8 cellular contexts compared by ENCODE assay signal in genomic region chr12:6689000-6689882, GRCh38. TPM values are rescaled to one million over a fixed set of nuclear protein-coding genes. Genes with fewer than 3 reads are reported as not detected.
DNase-seq lines count a peak whose midpoint lies in the region; ATAC-seq and TF ChIP-seq lines count a peak whose summit lies in the region.

Gene ZNF384, minus strand, starts transcription at chr12:6689375. Its CDS starts 9,855 bp downstream, at chr12:6679520.

- peak; percentile 84 for ATAC-seq in RWPE2 (ENCODE audit: low read depth)
- ATAC-seq in naive thymus-derived CD4-positive, alpha-beta T cell = peak; percentile 91
- peak; percentile 87 to 90 for ATAC-seq in stimulated activated naive B cell treated with anti-CD40 and anti-IgM and Interleukin-4, amounts not matched to agents 10 μg/mL and 1 μg/mL and 100 μg/mL, for 72 hours (replicated peaks)

- H3K27ac ChIP-seq in RWPE2 (ENCODE audit: poor library complexity, severe bottlenecking) = peak within 1 kb of the TSS; percentile 79
- peak within 1 kb of the TSS; percentile 93 for H3K27ac ChIP-seq in fibroblast of lung (ENCODE audit: insufficient read depth, low read length)
- peak within 1 kb of the TSS; percentile 91 for H3K27ac ChIP-seq in naive thymus-derived CD4-positive, alpha-beta T cell (ENCODE audit: low read depth, low read length)

- peak within 1 kb of the TSS; percentile 60 for H3K4me3 ChIP-seq in RWPE2 (ENCODE audit: severe bottlenecking)
- peak within 1 kb of the TSS; percentile 59 to 96 (median 79) for H3K4me3 ChIP-seq in fibroblast of lung (replicated peaks in 1 of 4; ENCODE audit: control extremely low read depth in 1 of 4, insufficient read depth in 1 of 4, low read depth in 3 of 4, low read length in 4 of 4)
- H3K4me3 ChIP-seq in naive thymus-derived CD4-positive, alpha-beta T cell (ENCODE audit: low read length) = peak within 1 kb of the TSS; percentile 84

- peaks cover 14% of the 10 kb centered on the region for H3K4me1 ChIP-seq in RWPE2 (ENCODE audit: insufficient read depth, poor library complexity, severe bottlenecking)
- H3K4me1 ChIP-seq in fibroblast of lung (ENCODE audit: control insufficient read depth, extremely low read depth, insufficient read depth, low read length) = peaks cover 3% of the 10 kb centered on the region
- peaks cover 17 to 19% of the 10 kb centered on the region in 2 donors for H3K4me1 ChIP-seq in naive thymus-derived CD4-positive, alpha-beta T cell (ENCODE audit: control insufficient read depth in 2 of 2, insufficient read depth in 2 of 2, low read length in 2 of 2)

- no peaks in the 10 kb centered on the region for H3K27me3 Mint-ChIP-seq in activated T-helper 2 cell treated with anti-CD3 and anti-CD28 coated beads, Interferon-gamma antibody, Interleukin-2, Interleukin-4, amounts not matched to agents 10 μg/mL and 5 μg/mL and 100 μg/mL, durations not matched to agents 14 hours and 24 hours and 36 hours (ENCODE audit: low read depth)
- no peaks in the 10 kb centered on the region for H3K27me3 Mint-ChIP-seq in naive thymus-derived CD4-positive, alpha-beta T cell
- H3K27me3 Mint-ChIP-seq in stimulated activated naive B cell treated with anti-CD40 and anti-IgM and Interleukin-4, amounts not matched to agents 10 μg/mL and 1 μg/mL and 100 μg/mL, for 72 hours = no peaks in the 10 kb centered on the region

- peaks cover 35% of the 10 kb centered on the region for H3K4me1 Mint-ChIP-seq in activated T-helper 2 cell treated with anti-CD3 and anti-CD28 coated beads, Interferon-gamma antibody, Interleukin-2, Interleukin-4, amounts not matched to agents 10 μg/mL and 5 μg/mL and 100 μg/mL, durations not matched to agents 14 hours and 24 hours and 36 hours (ENCODE audit: low read depth)
- peaks cover 37 to 69% (median 53%) of the 10 kb centered on the region in 7 donors for H3K4me1 Mint-ChIP-seq in naive thymus-derived CD4-positive, alpha-beta T cell
- H3K4me1 Mint-ChIP-seq in stimulated activated naive B cell treated with anti-CD40 and anti-IgM and Interleukin-4, amounts not matched to agents 10 μg/mL and 1 μg/mL and 100 μg/mL, for 72 hours = peaks cover 44 to 63% of the 10 kb centered on the region in 2 donors

- peaks cover 48% of the 10 kb centered on the region for H3K79me2 ChIP-seq in fibroblast of lung (ENCODE audit: control insufficient read depth, insufficient read depth, low read length)

- H2AFZ ChIP-seq in fibroblast of lung (ENCODE audit: low read length) = peak within 1 kb of the TSS; percentile 64

- peak within 1 kb of the TSS; percentile 92 for H3K27ac Mint-ChIP-seq in activated T-helper 2 cell treated with anti-CD3 and anti-CD28 coated beads, Interferon-gamma antibody, Interleukin-2, Interleukin-4, amounts not matched to agents 10 μg/mL and 5 μg/mL and 100 μg/mL, durations not matched to agents 14 hours and 24 hours and 36 hours
- H3K27ac Mint-ChIP-seq in naive thymus-derived CD4-positive, alpha-beta T cell = peak within 1 kb of the TSS; percentile 93 to 99 (median 98)
- peak within 1 kb of the TSS; percentile 96 for H3K27ac Mint-ChIP-seq in stimulated activated naive B cell treated with anti-CD40 and anti-IgM and Interleukin-4, amounts not matched to agents 10 μg/mL and 1 μg/mL and 100 μg/mL, for 72 hours

- peak within 1 kb of the TSS; percentile 95 for H3K9ac ChIP-seq in fibroblast of lung (ENCODE audit: insufficient read depth, low read length)

- intact Hi-C loops in activated T-helper 2 cell treated with anti-CD3 and anti-CD28 coated beads, Interferon-gamma antibody, Interleukin-2, Interleukin-4, amounts not matched to agents 10 μg/mL and 5 μg/mL and 100 μg/mL, durations not matched to agents 14 hours and 24 hours and 36 hours (cut with micrococcal nuclease) = loop anchor here (1.0 to 10.0 kb wide), 8 partner anchors 26 to 224 kb away; partner anchors contain the start of genes CHD4, COPS7A, ING4 and MLF2
- intact Hi-C loops in naive thymus-derived CD4-positive, alpha-beta T cell (cut with micrococcal nuclease) = loop anchor here (1.0 to 10.0 kb wide), 26 partner anchors 11 to 1396 kb away; partner anchors contain the start of genes COPS7A (in 2 of the 2), ING4 (in 2 of the 2), MLF2 (in 2 of the 2) and NOP2 (in 2 of the 2)

- DNase-seq in EH (ENCODE audit: low read depth) = peak; percentile 100
- DNase-seq in H4 (ENCODE audit: low spot score) = peak; percentile 100
- peak; percentile 100 for DNase-seq in LoVo (ENCODE audit: low spot score)
- peak; percentile 97 for DNase-seq in RWPE2 (ENCODE audit: low spot score)
- peak; percentile 95 for DNase-seq in activated T-helper 2 cell treated with anti-CD3 and anti-CD28 coated beads, Interferon-gamma antibody, Interleukin-2, Interleukin-4, amounts not matched to agents 10 μg/mL and 5 μg/mL and 100 μg/mL, durations not matched to agents 14 hours and 24 hours and 36 hours (ENCODE audit: low spot score)
- DNase-seq in fibroblast of lung (ENCODE audit: low read depth in 2 of 2) = peak; percentile 99
- peak; percentile 83 to 98 (median 96) for DNase-seq in naive thymus-derived CD4-positive, alpha-beta T cell
- peak; percentile 96 for DNase-seq in stimulated activated naive B cell treated with anti-CD40 and anti-IgM and Interleukin-4, amounts not matched to agents 10 μg/mL and 1 μg/mL and 100 μg/mL, for 72 hours

- H3K27me3 ChIP-seq in RWPE2 (ENCODE audit: insufficient read depth, poor library complexity, severe bottlenecking) (no peaks in the 10 kb centered on the region), fibroblast of lung (ENCODE audit: control insufficient read depth, insufficient read depth, low read length) (no peaks in the 10 kb centered on the region)
- no peaks in the 10 kb centered on the region for H3K27me3 ChIP-seq in naive thymus-derived CD4-positive, alpha-beta T cell (ENCODE audit: control insufficient read depth in 2 of 2, insufficient read depth in 2 of 2, low read length in 2 of 2)

- CTCF ChIA-PET in naive thymus-derived CD4-positive, alpha-beta T cell (lab: Charles Lee) = interaction anchor here (0.5 to 2.2 kb wide), 14 partner anchors 21 to 401 kb away, joined by 3 to 15 read pairs (median 4); partner anchors contain the start of genes COPS7A and LPAR5

- peak within 1 kb of the TSS; percentile 96 for H3K4me3 Mint-ChIP-seq in activated T-helper 2 cell treated with anti-CD3 and anti-CD28 coated beads, Interferon-gamma antibody, Interleukin-2, Interleukin-4, amounts not matched to agents 10 μg/mL and 5 μg/mL and 100 μg/mL, durations not matched to agents 14 hours and 24 hours and 36 hours (ENCODE audit: low read depth)
- peak within 1 kb of the TSS; percentile 85 to 100 (median 96) for H3K4me3 Mint-ChIP-seq in naive thymus-derived CD4-positive, alpha-beta T cell
- H3K4me3 Mint-ChIP-seq in stimulated activated naive B cell treated with anti-CD40 and anti-IgM and Interleukin-4, amounts not matched to agents 10 μg/mL and 1 μg/mL and 100 μg/mL, for 72 hours = peak within 1 kb of the TSS; percentile 93

- H3K9me3 Mint-ChIP-seq in activated T-helper 2 cell treated with anti-CD3 and anti-CD28 coated beads, Interferon-gamma antibody, Interleukin-2, Interleukin-4, amounts not matched to agents 10 μg/mL and 5 μg/mL and 100 μg/mL, durations not matched to agents 14 hours and 24 hours and 36 hours = no peaks in the 10 kb centered on the region
- H3K9me3 Mint-ChIP-seq in naive thymus-derived CD4-positive, alpha-beta T cell = no peaks in the 10 kb centered on the region
- no peaks in the 10 kb centered on the region for H3K9me3 Mint-ChIP-seq in stimulated activated naive B cell treated with anti-CD40 and anti-IgM and Interleukin-4, amounts not matched to agents 10 μg/mL and 1 μg/mL and 100 μg/mL, for 72 hours

- POLR2A ChIA-PET in naive thymus-derived CD4-positive, alpha-beta T cell (lab: Charles Lee) = interaction anchor here (0.5 to 3.6 kb wide), 51 partner anchors 9 to 280 kb away, joined by 3 to 67 read pairs (median 4); partner anchors contain the start of genes C12orf57, CDCA3, COPS7A and ENO2

- H3K4me2 ChIP-seq in fibroblast of lung (ENCODE audit: extremely low read depth, insufficient read depth, low read length) = peak within 1 kb of the TSS; percentile 99

- H3K9me3 ChIP-seq in RWPE2 (ENCODE audit: severe bottlenecking) = no peaks in the 10 kb centered on the region
- no peaks in the 10 kb centered on the region for H3K9me3 ChIP-seq in fibroblast of lung (ENCODE audit: control insufficient read depth, insufficient read depth, low read depth, low read length)
- no peaks in the 10 kb centered on the region for H3K9me3 ChIP-seq in naive thymus-derived CD4-positive, alpha-beta T cell (ENCODE audit: control insufficient read depth in 2 of 3, low read length in 3 of 3)

- peaks cover 38% of the 10 kb centered on the region for H3K36me3 Mint-ChIP-seq in activated T-helper 2 cell treated with anti-CD3 and anti-CD28 coated beads, Interferon-gamma antibody, Interleukin-2, Interleukin-4, amounts not matched to agents 10 μg/mL and 5 μg/mL and 100 μg/mL, durations not matched to agents 14 hours and 24 hours and 36 hours (ENCODE audit: low read depth)
- peaks cover 0 to 27% (median 8%) of the 10 kb centered on the region in 5 donors for H3K36me3 Mint-ChIP-seq in naive thymus-derived CD4-positive, alpha-beta T cell
- peaks cover 22 to 42% of the 10 kb centered on the region in 2 donors for H3K36me3 Mint-ChIP-seq in stimulated activated naive B cell treated with anti-CD40 and anti-IgM and Interleukin-4, amounts not matched to agents 10 μg/mL and 1 μg/mL and 100 μg/mL, for 72 hours

- TF ChIP-seq CTCF in RWPE2 (IDR thresholded peaks at IDR 0.05; ENCODE audit: poor library complexity, severe bottlenecking) = no peak
- TF ChIP-seq CTCF in fibroblast of lung (conservative IDR thresholded peaks at IDR 0.05 in 1 of 2, IDR thresholded peaks at IDR 0.05 in 1 of 2; ENCODE audit: low read depth in 1 of 2, low read length in 2 of 2) = peak in 1 of 2 donors; percentile 3

- H3K36me3 ChIP-seq in RWPE2 (ENCODE audit: low read depth) = peaks cover 20% of the 10 kb centered on the region
- no peaks in the 10 kb centered on the region for H3K36me3 ChIP-seq in fibroblast of lung (ENCODE audit: control insufficient read depth, insufficient read depth, low read length)
- peaks cover 0 to 12% (median 0%) of the 10 kb centered on the region in 3 experiments for H3K36me3 ChIP-seq in naive thymus-derived CD4-positive, alpha-beta T cell (ENCODE audit: control insufficient read depth in 2 of 3, insufficient read depth in 3 of 3, low read length in 3 of 3)

- H4K20me1 ChIP-seq in fibroblast of lung (ENCODE audit: control insufficient read depth, extremely low read depth, insufficient read depth, low read length) = no peaks in the 10 kb centered on the region

RNA-seq across cellular contexts. Expression of gene ZNF384, which starts in this region (rescaled TPM):
- total RNA-seq in H4 (2014; rRNA removed; shearing (Covaris generic)) = 21.2 and 23.6 TPM in 2 replicates
- 73.7 and 75.4 TPM in 2 replicates for total RNA-seq in activated T-helper 2 cell treated with anti-CD3 and anti-CD28 coated beads, Interferon-gamma antibody, Interleukin-2, Interleukin-4, amounts not matched to agents 10 μg/mL and 5 μg/mL and 100 μg/mL, durations not matched to agents 14 hours and 24 hours and 36 hours
- total RNA-seq in fibroblast of lung = 9.8 and 12.2 TPM in 2 replicates
- polyA plus RNA-seq in fibroblast of lung = 34.8 and 49.6 TPM in 2 replicates
- 29.0 and 33.3 TPM in 2 replicates for polyA plus RNA-seq in fibroblast of lung (2012)
- 56.6 and 87.0 TPM in 2 replicates for polyA minus RNA-seq in fibroblast of lung (ENCODE audit: low replicate concordance)
- 10 to 100 TPM; 62.8 to 98.2 (median 85.4) TPM for total RNA-seq in naive thymus-derived CD4-positive, alpha-beta T cell
- 10 to 100 TPM; 23.8 to 36.8 TPM for polyA plus RNA-seq in naive thymus-derived CD4-positive, alpha-beta T cell

Comparison
In these comparisons a context has a peak if more than half of its experiments do, and no peak if none do; other contexts are left out.
1. Peak in every context shown above with its lines: DNase-seq, ATAC-seq, H3K4me3 ChIP-seq and H3K27ac ChIP-seq.